Comparison of ENCODE assay signal across 13 cellular contexts in the genomic region with DNA sequence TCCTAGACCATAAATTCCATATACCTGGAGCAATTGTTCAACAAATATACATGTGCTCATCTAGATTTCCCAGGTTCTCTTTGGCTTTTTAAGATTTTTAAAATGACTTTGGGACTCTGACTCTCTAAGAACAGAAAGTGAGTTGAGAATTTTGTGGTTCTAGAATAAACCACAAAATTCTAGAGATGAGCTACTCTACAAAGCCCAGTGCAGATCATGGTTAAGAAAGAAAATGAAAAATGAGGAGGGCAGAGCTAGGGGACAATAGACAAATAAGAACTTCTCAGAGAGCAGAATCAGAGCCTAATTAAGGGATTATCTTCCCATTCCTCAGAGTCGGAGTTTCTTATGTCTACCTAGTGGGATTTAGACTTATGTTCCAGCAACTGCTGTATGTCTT.
DNase-seq lines count a peak whose midpoint lies in the region; ATAC-seq and TF ChIP-seq lines count a peak whose summit lies in the region.
"Had no signal": no experiment of that assay in that cellular context is flagged by ENCODE, and none has a peak within 500 bp of the region (broad histone marks: within the 10 kb centered on the region; RNA-seq: fewer than 3 reads in every experiment).

No MANE protein-coding gene starts in this region.

- H3K4me3 ChIP-seq in GM12865 (ENCODE audit: low read depth, low read length) (no peak overlapping the region), spleen (no peak overlapping the region)
- H3K4me3 ChIP-seq: BLaER1 treated with 17β-estradiol and CSF1 and Interleukin-3, amounts not matched to agents 10 nM and 100 nM; HAP-1 had no signal

- DNase-seq in GM12865 (ENCODE audit: low read depth) (peak; percentile 2), NCI-H82 (lab: John Stamatoyannopoulos, UW) (peak; percentile 57), spleen (no peak), GM13977 (ENCODE audit: low spot score) (no peak)
- DNase-seq: Calu3; CD8-positive, alpha-beta T cell had no signal

- ATAC-seq in HG02798 (IDR thresholded peaks at IDR 0.05; ENCODE audit: poor library complexity, unreplicated experiment), result peak; percentile 50
- no peak for ATAC-seq in HG03521 (IDR thresholded peaks at IDR 0.05; ENCODE audit: unreplicated experiment)
- no peak for ATAC-seq in HG03045 (IDR thresholded peaks at IDR 0.05; ENCODE audit: unreplicated experiment)
- ATAC-seq: CD8-positive, alpha-beta T cell had no signal

- no peaks in the 10 kb centered on the region for H3K36me3 ChIP-seq in spleen
- H3K36me3 ChIP-seq: BLaER1 treated with 17β-estradiol and CSF1 and Interleukin-3, amounts not matched to agents 10 nM and 100 nM; HAP-1 had no signal

- no peaks in the 10 kb centered on the region for H3K27me3 ChIP-seq in spleen (replicated peaks in 1 of 7)
- H3K27me3 ChIP-seq: BLaER1 treated with 17β-estradiol and CSF1 and Interleukin-3, amounts not matched to agents 10 nM and 100 nM had no signal

- no peak for TF ChIP-seq POLR2A in spleen (IDR thresholded peaks at IDR 0.05)

- WGBS in spleen, 5 donors, result 77 to 92% (median 81%) methylated on average over 1 of the region's 1 CpG

- H3K9me3 ChIP-seq in spleen, result peaks cover 0 to 10% (median 2%) of the 10 kb centered on the region in 8 donors
- H3K9me3 ChIP-seq: HAP-1 had no signal

- H3K4me1 ChIP-seq in spleen, result peaks cover 0 to 3% (median 0%) of the 10 kb centered on the region in 6 donors
- H3K4me1 ChIP-seq: BLaER1 treated with 17β-estradiol and CSF1 and Interleukin-3, amounts not matched to agents 10 nM and 100 nM; HAP-1 had no signal

- no peak for TF ChIP-seq CTCF in GM12865 (IDR thresholded peaks at IDR 0.05; ENCODE audit: insufficient read depth, low read depth, low read length, missing control alignments)
- no peak for TF ChIP-seq CTCF in spleen (IDR thresholded peaks at IDR 0.05 in 8 of 11, conservative IDR thresholded peaks at IDR 0.05 in 3 of 11)
- TF ChIP-seq CTCF in GM13977 (IDR thresholded peaks at IDR 0.05; ENCODE audit: extremely low read depth, insufficient read depth, missing control alignments), result no peak

- in situ Hi-C loops in GM13977 (cut with MboI; ENCODE audit: low pct_unique_long_range_greater_than_20kb, low sequenced_read_pairs, unreplicated experiment), result no loop called here

- intact Hi-C loops in spleen (cut with DNase I; ENCODE audit: low total_unique reads), result no loop called here

- H3K27ac ChIP-seq in spleen, result no peak overlapping the region
- H3K27ac ChIP-seq: BLaER1 treated with 17β-estradiol and CSF1 and Interleukin-3, amounts not matched to agents 10 nM and 100 nM; HL-60; KMS-11 had no signal

Comparison
In these comparisons a context has a peak if more than half of its experiments do, and no peak if none do; other contexts are left out.
1. DNase-seq: peak in GM12865 (single experiment) and NCI-H82 (single experiment); none in spleen (single experiment) and GM13977 (single experiment).